9 cellular contexts compared by ENCODE assay signal in genomic region chr5:103041071-103041676, GRCh38.
DNase-seq lines count a peak whose midpoint lies in the region; ATAC-seq, FAIRE-seq and TF ChIP-seq lines count a peak whose summit lies in the region.
"Had no signal": no experiment of that assay in that cellular context is flagged by ENCODE, and none has a peak within 500 bp of the region (broad histone marks: within the 10 kb centered on the region; RNA-seq: fewer than 3 reads in every experiment).

No MANE protein-coding gene starts in this region.

- no peak overlapping the region for H3K4me3 ChIP-seq in HepG2 (replicated peaks in 1 of 3; ENCODE audit: insufficient read depth in 1 of 3, low read depth in 2 of 3, low read length in 3 of 3)
- H3K4me3 ChIP-seq: skin epidermis had no signal

- no peak overlapping the region for H2AFZ ChIP-seq in HepG2 (ENCODE audit: low read length)

- peak; percentile 42 for DNase-seq in NOMO-1 treated with DMSO at 0.1 percent for 48 hours (lab: John Stamatoyannopoulos, UW; ENCODE audit: unreplicated experiment)
- no peak for DNase-seq in NOMO-1 treated with dmso at 0.1 percent for 144 hours (lab: John Stamatoyannopoulos, UW; ENCODE audit: unreplicated experiment)
- DNase-seq in NCI-H2029 treated with DMSO at 0.1 percent for 48 hours (lab: John Stamatoyannopoulos, UW): peak; percentile 61
- DNase-seq in astrocyte of the hippocampus (ENCODE audit: low read depth, low spot score): peak; percentile 60
- peak; percentile 20 for DNase-seq in HepG2 (ENCODE audit: low spot score)
- no peak for DNase-seq in HuH-7.5 (ENCODE audit: low spot score)

- in situ Hi-C loops in HepG2 (cut with HindIII; ENCODE audit: extremely low pct_ligation_motif_present, low pct_unique_long_range_greater_than_20kb): loop anchor here (10.0 kb wide), 1 partner anchor 456 kb away; no protein-coding TSS in a partner anchor

- ATAC-seq in HepG2: no peak
- ATAC-seq in HG02970 (IDR thresholded peaks at IDR 0.05; ENCODE audit: low FRiP score, unreplicated experiment): no peak
- ATAC-seq in GM21367 (IDR thresholded peaks at IDR 0.05; ENCODE audit: unreplicated experiment): no peak

- H3K4me2 ChIP-seq in HepG2 (ENCODE audit: low read depth, low read length): no peak overlapping the region

- H3K79me2 ChIP-seq in HepG2 (ENCODE audit: insufficient read depth, low read length): no peaks in the 10 kb centered on the region

- no peaks in the 10 kb centered on the region for H3K27me3 ChIP-seq in HepG2 (ENCODE audit: control insufficient read depth in 1 of 2, insufficient read depth in 2 of 2, low read length in 2 of 2)

- POLR2A ChIA-PET in HepG2 (lab: Yijun Ruan, JAX): no interaction called here

- WGBS in HepG2 (ENCODE audit: low lambda C conversion rate): 9% methylated on average over 4 of the region's 4 CpGs

- TF ChIP-seq CTCF in HepG2 (CRISPR knock-in tag; IDR thresholded peaks at IDR 0.05): peak; percentile 53

- H3K27ac ChIP-seq in HepG2 (ENCODE audit: extremely low read length, insufficient read depth, low read length): no peak overlapping the region
- H3K27ac ChIP-seq: skin epidermis had no signal

- intact Hi-C loops in HepG2 (cut with micrococcal nuclease; ENCODE audit: unreplicated experiment): loop anchor here (1.0 to 2.0 kb wide), 4 partner anchors 98 to 458 kb away; no protein-coding TSS in a partner anchor

- BruUV-seq in HepG2 (replicated peaks; lab: Mats Ljungman, UMichigan): no TSS peak

- CTCF ChIA-PET in HepG2 (lab: Yijun Ruan, JAX; ENCODE audit: low intra/inter-chr PET ratio, low total read pairs): interaction anchor here (1.4 to 1.9 kb wide), 3 partner anchors 261 to 458 kb away, joined by 9 to 10 read pairs (median 9); no protein-coding TSS in a partner anchor

- H3K9ac ChIP-seq in HepG2 (ENCODE audit: insufficient read depth, low read depth, low read length): no peak overlapping the region

- H4K20me1 ChIP-seq in HepG2 (ENCODE audit: insufficient read depth, low read length): no peaks in the 10 kb centered on the region

- no peaks in the 10 kb centered on the region for H3K36me3 ChIP-seq in HepG2 (replicated peaks in 1 of 2; ENCODE audit: control insufficient read depth in 1 of 2, insufficient read depth in 2 of 2, low read length in 2 of 2)

- H3K9me3 ChIP-seq in HepG2 (ENCODE audit: low read length): no peaks in the 10 kb centered on the region

- H3K4me1 ChIP-seq in HepG2 (ENCODE audit: insufficient read depth, low read length): no peaks in the 10 kb centered on the region

- no peak for TF ChIP-seq RAD21 in HepG2 (CRISPR knock-in tag; IDR thresholded peaks at IDR 0.05)

- no peak for FAIRE-seq in HepG2 (lab: Jason Lieb, UNC)

- no peak for TF ChIP-seq POLR2A in HepG2 (IDR thresholded peaks at IDR 0.05; ENCODE audit: insufficient read depth in 1 of 2, low read depth in 2 of 2, low read length in 2 of 2)

- TF ChIP-seq EP300 in HepG2 (IDR thresholded peaks at IDR 0.05; ENCODE audit: low read depth in 2 of 2, low read length in 2 of 2): no peak
- TF ChIP-seq EP300 in HepG2 (CRISPR knock-in tag; IDR thresholded peaks at IDR 0.05; ENCODE audit: borderline replicate concordance): no peak

TF ChIP-seq in HepG2, 621 proteins besides CTCF, POLR2A, EP300 and RAD21:
- TF ChIP-seq STAG1 (CRISPR knock-in tag; IDR thresholded peaks at IDR 0.05): peak; percentile 77
- no peak for TF ChIP-seq ZNF280D (CRISPR knock-in tag; IDR thresholded peaks at IDR 0.05)
- TF ChIP-seq SMC3 (IDR thresholded peaks at IDR 0.05; ENCODE audit: low read length): peak; percentile 34; the same call in 1 of the 2 replicates

Comparison
In these comparisons a context has a peak if more than half of its experiments do, and no peak if none do; other contexts are left out.
1. DNase-seq: peak in NOMO-1 treated with DMSO at 0.1 percent for 48 hours (single experiment), NCI-H2029 treated with DMSO at 0.1 percent for 48 hours (single experiment), astrocyte of the hippocampus (single experiment) and HepG2 (single experiment); none in NOMO-1 treated with dmso at 0.1 percent for 144 hours (single experiment) and HuH-7.5 (single experiment).